Comparison of ENCODE assay signal across 11 cellular contexts in the genomic region with DNA sequence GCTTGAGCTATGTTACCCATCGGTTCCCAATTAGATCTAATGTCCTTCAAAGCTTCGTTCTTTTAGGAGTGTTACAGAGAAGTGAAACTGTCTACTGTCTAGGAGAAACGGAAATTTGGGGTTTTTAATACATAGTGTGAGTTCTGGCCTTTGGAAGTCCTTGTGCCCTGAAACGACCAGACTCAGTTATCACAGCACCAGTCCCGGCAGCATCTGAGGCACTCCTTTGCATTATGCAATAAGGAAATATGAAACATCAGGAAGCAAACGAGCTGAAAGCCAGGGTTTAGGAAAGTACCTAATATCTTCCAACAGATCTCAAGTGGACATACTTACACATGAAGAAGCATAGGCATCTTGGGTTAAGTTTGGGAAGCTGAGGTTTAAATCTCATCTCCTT.
DNase-seq lines count a peak whose midpoint lies in the region; ATAC-seq and TF ChIP-seq lines count a peak whose summit lies in the region.
"Had no signal": no experiment of that assay in that cellular context is flagged by ENCODE, and none has a peak within 500 bp of the region (broad histone marks: within the 10 kb centered on the region; RNA-seq: fewer than 3 reads in every experiment).

No MANE protein-coding gene starts in this region.

- H2AFZ ChIP-seq in GM23338 (no peak overlapping the region), OCI-LY7 (ENCODE audit: low read length) (no peak overlapping the region)

- H3K4me1 ChIP-seq in GM23338 (ENCODE audit: insufficient read depth): peaks cover 22% of the 10 kb centered on the region
- peaks cover 6% of the 10 kb centered on the region for H3K4me1 ChIP-seq in OCI-LY7 (ENCODE audit: insufficient read depth, low read length, poor library complexity, severe bottlenecking)

- H3K27ac ChIP-seq in GM23338 (ENCODE audit: low read depth): no peak overlapping the region
- H3K27ac ChIP-seq in OCI-LY7 (ENCODE audit: low read depth, low read length, poor library complexity, severe bottlenecking): no peak overlapping the region
- H3K27ac ChIP-seq: RWPE1 had no signal

- H3K9me2 ChIP-seq in GM23338 (ENCODE audit: insufficient read depth) (peaks cover 27% of the 10 kb centered on the region; the same call in 1 of the 2 replicates), OCI-LY7 (ENCODE audit: insufficient read depth, low read length) (no peaks in the 10 kb centered on the region)

- POLR2A ChIA-PET in OCI-LY7 (lab: Charles Lee): interaction anchor here (0.7 kb wide), 1 partner anchor 80 kb away, joined by 4 read pairs; no protein-coding TSS in a partner anchor

- DNase-seq in GM23338 (ENCODE audit: low spot score) (no peak), OCI-LY7 (ENCODE audit: low spot score) (peak; percentile 18), fibroblast of mammary gland (ENCODE audit: low read depth) (peak; percentile 31), putamen (ENCODE audit: low spot score) (peak; percentile 10), SK-N-DZ (ENCODE audit: low spot score) (no peak), retina (no peak)
- no peak for DNase-seq in activated CD4-positive, CD25-positive, alpha-beta regulatory T cell (lab: John Stamatoyannopoulos, UW)
- DNase-seq: activated naive CD8-positive, alpha-beta T cell treated with anti-CD3 and anti-CD28 coated beads, Interleukin-2, amount 50 U/mL, for 24 hours had no signal

- no peaks in the 10 kb centered on the region for H3K27me3 ChIP-seq in GM23338 (ENCODE audit: insufficient read depth)

- no peak for ATAC-seq in GM23338
- ATAC-seq: activated naive CD8-positive, alpha-beta T cell treated with anti-CD3 and anti-CD28 coated beads, Interleukin-2, amount 50 U/mL, for 24 hours had no signal

- no peaks in the 10 kb centered on the region for H3K27me3 Mint-ChIP-seq in GM23338 (ENCODE audit: insufficient read depth, low read depth, poor library complexity)

- H3K4me3 Mint-ChIP-seq in GM23338: no peak overlapping the region
- H3K4me3 Mint-ChIP-seq: activated naive CD8-positive, alpha-beta T cell treated with anti-CD3 and anti-CD28 coated beads, Interleukin-2, amount 50 U/mL, for 24 hours; mesothelial cell of epicardium had no signal

- peak overlapping the region; percentile 17; the same call in 1 of the 2 replicates for H3K27ac Mint-ChIP-seq in GM23338
- H3K27ac Mint-ChIP-seq: activated naive CD8-positive, alpha-beta T cell treated with anti-CD3 and anti-CD28 coated beads, Interleukin-2, amount 50 U/mL, for 24 hours; mesothelial cell of epicardium; progenitor cell of endocrine pancreas had no signal

- H3K79me2 ChIP-seq in GM23338 (replicated peaks; ENCODE audit: insufficient read depth): no peaks in the 10 kb centered on the region
- no peaks in the 10 kb centered on the region for H3K79me2 ChIP-seq in OCI-LY7 (ENCODE audit: insufficient read depth, low read depth, low read length)

- no TSS peak for BruUV-seq in OCI-LY7 (replicated peaks; lab: Mats Ljungman, UMichigan)

- no peaks in the 10 kb centered on the region for H3F3A ChIP-seq in GM23338 (replicated peaks; ENCODE audit: low read depth)

- H3K4me3 ChIP-seq in GM23338 (no peak overlapping the region), OCI-LY7 (ENCODE audit: low read depth, low read length, poor library complexity, severe bottlenecking) (no peak overlapping the region), fibroblast of mammary gland (ENCODE audit: control insufficient read depth, low read depth, low read length) (no peak overlapping the region)

- no peaks in the 10 kb centered on the region for H3K9me3 ChIP-seq in OCI-LY7 (ENCODE audit: low read length)

- intact Hi-C loops in OCI-LY7 (cut with micrococcal nuclease; ENCODE audit: unreplicated experiment): no loop called here

- CTCF ChIA-PET in OCI-LY7 (lab: Charles Lee; ENCODE audit: unreplicated experiment): no interaction called here

- H3K36me3 ChIP-seq in GM23338 (ENCODE audit: insufficient read depth) (no peaks in the 10 kb centered on the region), OCI-LY7 (ENCODE audit: insufficient read depth, low read length) (no peaks in the 10 kb centered on the region)

- H4K20me1 ChIP-seq in GM23338 (replicated peaks; ENCODE audit: insufficient read depth) (no peaks in the 10 kb centered on the region), OCI-LY7 (ENCODE audit: insufficient read depth, low read length) (no peaks in the 10 kb centered on the region)

- peaks cover 2% of the 10 kb centered on the region; the same call in 1 of the 3 replicates for H3K9me3 Mint-ChIP-seq in GM23338
- H3K9me3 Mint-ChIP-seq: activated naive CD8-positive, alpha-beta T cell treated with anti-CD3 and anti-CD28 coated beads, Interleukin-2, amount 50 U/mL, for 24 hours; mesothelial cell of epicardium had no signal

- no peak overlapping the region for H3K4me2 ChIP-seq in GM23338
- no peak overlapping the region for H3K4me2 ChIP-seq in OCI-LY7 (ENCODE audit: low read length)

- no peaks in the 10 kb centered on the region for H3K36me3 Mint-ChIP-seq in GM23338 (ENCODE audit: low read depth)
- H3K36me3 Mint-ChIP-seq: mesothelial cell of epicardium had no signal

- TF ChIP-seq CTCF in GM23338 (conservative IDR thresholded peaks at IDR 0.05; ENCODE audit: low read depth in 2 of 2): no peak
- no peak for TF ChIP-seq CTCF in OCI-LY7 (conservative IDR thresholded peaks at IDR 0.05; ENCODE audit: low read length)
- TF ChIP-seq CTCF in fibroblast of mammary gland (conservative IDR thresholded peaks at IDR 0.05; ENCODE audit: control insufficient read depth, insufficient read depth, low read depth, low read length): no peak

- H3K4me1 Mint-ChIP-seq in GM23338: peaks cover 27% of the 10 kb centered on the region
- H3K4me1 Mint-ChIP-seq: activated naive CD8-positive, alpha-beta T cell treated with anti-CD3 and anti-CD28 coated beads, Interleukin-2, amount 50 U/mL, for 24 hours had no signal

TF ChIP-seq in GM23338, 12 proteins besides CTCF, POLR2A, EP300 and RAD21 (continues in another document):
- TF ChIP-seq, protein P1, sequence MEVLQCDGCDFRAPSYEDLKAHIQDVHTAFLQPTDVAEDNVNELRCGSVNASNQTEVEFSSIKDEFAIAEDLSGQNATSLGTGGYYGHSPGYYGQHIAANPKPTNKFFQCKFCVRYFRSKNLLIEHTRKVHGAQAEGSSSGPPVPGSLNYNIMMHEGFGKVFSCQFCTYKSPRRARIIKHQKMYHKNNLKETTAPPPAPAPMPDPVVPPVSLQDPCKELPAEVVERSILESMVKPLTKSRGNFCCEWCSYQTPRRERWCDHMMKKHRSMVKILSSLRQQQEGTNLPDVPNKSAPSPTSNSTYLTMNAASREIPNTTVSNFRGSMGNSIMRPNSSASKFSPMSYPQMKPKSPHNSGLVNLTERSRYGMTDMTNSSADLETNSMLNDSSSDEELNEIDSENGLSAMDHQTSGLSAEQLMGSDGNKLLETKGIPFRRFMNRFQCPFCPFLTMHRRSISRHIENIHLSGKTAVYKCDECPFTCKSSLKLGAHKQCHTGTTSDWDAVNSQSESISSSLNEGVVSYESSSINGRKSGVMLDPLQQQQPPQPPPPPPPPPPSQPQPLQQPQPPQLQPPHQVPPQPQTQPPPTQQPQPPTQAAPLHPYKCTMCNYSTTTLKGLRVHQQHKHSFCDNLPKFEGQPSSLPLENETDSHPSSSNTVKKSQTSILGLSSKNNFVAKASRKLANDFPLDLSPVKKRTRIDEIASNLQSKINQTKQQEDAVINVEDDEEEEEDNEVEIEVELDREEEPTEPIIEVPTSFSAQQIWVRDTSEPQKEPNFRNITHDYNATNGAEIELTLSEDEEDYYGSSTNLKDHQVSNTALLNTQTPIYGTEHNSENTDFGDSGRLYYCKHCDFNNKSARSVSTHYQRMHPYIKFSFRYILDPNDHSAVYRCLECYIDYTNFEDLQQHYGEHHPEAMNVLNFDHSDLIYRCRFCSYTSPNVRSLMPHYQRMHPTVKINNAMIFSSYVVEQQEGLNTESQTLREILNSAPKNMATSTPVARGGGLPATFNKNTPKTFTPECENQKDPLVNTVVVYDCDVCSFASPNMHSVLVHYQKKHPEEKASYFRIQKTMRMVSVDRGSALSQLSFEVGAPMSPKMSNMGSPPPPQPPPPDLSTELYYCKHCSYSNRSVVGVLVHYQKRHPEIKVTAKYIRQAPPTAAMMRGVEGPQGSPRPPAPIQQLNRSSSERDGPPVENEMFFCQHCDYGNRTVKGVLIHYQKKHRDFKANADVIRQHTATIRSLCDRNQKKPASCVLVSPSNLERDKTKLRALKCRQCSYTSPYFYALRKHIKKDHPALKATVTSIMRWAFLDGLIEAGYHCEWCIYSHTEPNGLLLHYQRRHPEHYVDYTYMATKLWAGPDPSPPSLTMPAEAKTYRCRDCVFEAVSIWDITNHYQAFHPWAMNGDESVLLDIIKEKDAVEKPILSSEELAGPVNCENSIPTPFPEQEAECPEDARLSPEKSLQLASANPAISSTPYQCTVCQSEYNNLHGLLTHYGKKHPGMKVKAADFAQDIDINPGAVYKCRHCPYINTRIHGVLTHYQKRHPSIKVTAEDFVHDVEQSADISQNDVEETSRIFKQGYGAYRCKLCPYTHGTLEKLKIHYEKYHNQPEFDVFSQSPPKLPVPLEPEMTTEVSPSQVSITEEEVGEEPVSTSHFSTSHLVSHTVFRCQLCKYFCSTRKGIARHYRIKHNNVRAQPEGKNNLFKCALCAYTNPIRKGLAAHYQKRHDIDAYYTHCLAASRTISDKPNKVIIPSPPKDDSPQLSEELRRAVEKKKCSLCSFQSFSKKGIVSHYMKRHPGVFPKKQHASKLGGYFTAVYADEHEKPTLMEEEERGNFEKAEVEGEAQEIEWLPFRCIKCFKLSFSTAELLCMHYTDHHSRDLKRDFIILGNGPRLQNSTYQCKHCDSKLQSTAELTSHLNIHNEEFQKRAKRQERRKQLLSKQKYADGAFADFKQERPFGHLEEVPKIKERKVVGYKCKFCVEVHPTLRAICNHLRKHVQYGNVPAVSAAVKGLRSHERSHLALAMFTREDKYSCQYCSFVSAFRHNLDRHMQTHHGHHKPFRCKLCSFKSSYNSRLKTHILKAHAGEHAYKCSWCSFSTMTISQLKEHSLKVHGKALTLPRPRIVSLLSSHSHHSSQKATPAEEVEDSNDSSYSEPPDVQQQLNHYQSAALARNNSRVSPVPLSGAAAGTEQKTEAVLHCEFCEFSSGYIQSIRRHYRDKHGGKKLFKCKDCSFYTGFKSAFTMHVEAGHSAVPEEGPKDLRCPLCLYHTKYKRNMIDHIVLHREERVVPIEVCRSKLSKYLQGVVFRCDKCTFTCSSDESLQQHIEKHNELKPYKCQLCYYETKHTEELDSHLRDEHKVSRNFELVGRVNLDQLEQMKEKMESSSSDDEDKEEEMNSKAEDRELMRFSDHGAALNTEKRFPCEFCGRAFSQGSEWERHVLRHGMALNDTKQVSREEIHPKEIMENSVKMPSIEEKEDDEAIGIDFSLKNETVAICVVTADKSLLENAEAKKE (CRISPR knock-in tag; IDR thresholded peaks at IDR 0.05): no peak
- no peak for TF ChIP-seq STAT1 (IDR thresholded peaks at IDR 0.05; ENCODE audit: unreplicated experiment)
- no peak for TF ChIP-seq NANOG (IDR thresholded peaks at IDR 0.05; ENCODE audit: borderline replicate concordance)
- TF ChIP-seq POLR2AphosphoS5 (IDR thresholded peaks at IDR 0.05; ENCODE audit: low read depth): no peak
- TF ChIP-seq CREB1 (CRISPR knock-in tag; IDR thresholded peaks at IDR 0.05; ENCODE audit: low read depth): no peak
- TF ChIP-seq EZH2 (IDR thresholded peaks at IDR 0.05; ENCODE audit: low read depth, unreplicated experiment): no peak
- TF ChIP-seq ZNF114 (CRISPR knock-in tag; IDR thresholded peaks at IDR 0.05): no peak
- TF ChIP-seq ZNF331 (CRISPR knock-in tag; IDR thresholded peaks at IDR 0.05; ENCODE audit: low read depth): no peak

Comparison
In these comparisons a context has a peak if more than half of its experiments do, and no peak if none do; other contexts are left out.
1. DNase-seq: peak in OCI-LY7 (single experiment), fibroblast of mammary gland (single experiment) and putamen (single experiment); none in GM23338 (single experiment), activated CD4-positive, CD25-positive, alpha-beta regulatory T cell (0 of 4), SK-N-DZ (single experiment) and retina (single experiment).